In the genomic region with DNA sequence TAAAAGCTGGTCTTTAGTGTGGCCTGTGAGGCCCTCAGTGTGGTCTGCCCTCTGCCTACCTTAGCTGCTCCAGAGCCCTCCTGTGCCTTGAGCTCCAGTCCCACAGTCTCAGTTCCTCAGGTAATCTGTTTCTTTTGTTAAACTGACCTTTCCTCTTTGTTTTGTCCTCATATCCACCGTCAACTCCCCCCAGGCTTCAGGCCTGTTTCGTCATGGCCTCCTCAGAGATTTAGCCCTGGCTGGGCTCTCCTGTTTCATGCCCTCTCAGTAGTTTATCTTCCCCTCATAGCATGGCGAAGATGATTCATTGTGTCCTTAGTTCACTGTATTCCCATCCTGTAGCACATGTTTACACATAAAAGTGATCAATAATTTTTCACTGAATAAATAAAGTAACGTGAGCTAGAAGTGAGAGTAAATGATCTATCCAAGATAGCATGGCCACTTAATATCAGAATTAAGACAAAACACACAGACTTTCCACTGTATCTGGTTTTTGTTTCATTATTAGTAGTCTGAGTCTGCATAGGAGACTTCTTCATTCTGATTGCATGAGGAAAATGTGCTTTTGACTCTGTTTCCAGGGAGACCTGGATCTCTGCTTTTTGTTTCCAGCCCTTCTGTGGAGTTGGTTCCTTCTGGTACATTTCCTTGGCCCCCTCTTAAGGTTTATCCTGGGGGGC, we compare ENCODE assay signal across 12 cellular contexts.
DNase-seq lines count a peak whose midpoint lies in the region; ATAC-seq and TF ChIP-seq lines count a peak whose summit lies in the region.
"Had no signal": no experiment of that assay in that cellular context is flagged by ENCODE, and none has a peak within 500 bp of the region (broad histone marks: within the 10 kb centered on the region; RNA-seq: fewer than 3 reads in every experiment).

No MANE protein-coding gene starts in this region.

- no peak for TF ChIP-seq CTCF in Caco-2 (IDR thresholded peaks at IDR 0.05; ENCODE audit: insufficient read depth in 1 of 2, low read depth in 1 of 2, low read length in 1 of 2, severe bottlenecking in 1 of 2, unreplicated experiment in 1 of 2)
- no peak for TF ChIP-seq CTCF in choroid plexus epithelial cell (conservative IDR thresholded peaks at IDR 0.05; ENCODE audit: low read depth, low read length)
- no peak for TF ChIP-seq CTCF in dorsolateral prefrontal cortex (IDR thresholded peaks at IDR 0.05 in 54 of 56, conservative IDR thresholded peaks at IDR 0.05 in 2 of 56; ENCODE audit: low read depth in 1 of 56, partially characterized antibody in 56 of 56)

- no peaks in the 10 kb centered on the region for H3K36me3 ChIP-seq in Caco-2 (ENCODE audit: control insufficient read depth, insufficient read depth, low read length)

- H3K36me3 Mint-ChIP-seq in Caco-2 (ENCODE audit: insufficient read depth, unreplicated experiment): peaks cover 6% of the 10 kb centered on the region
- H3K36me3 Mint-ChIP-seq: naive B cell had no signal

- CTCF ChIA-PET in Caco-2 (lab: Charles Lee): no interaction called here

- H3K9me3 ChIP-seq in Caco-2: no peaks in the 10 kb centered on the region

- POLR2A ChIA-PET in Caco-2 (lab: Charles Lee): interaction anchor here (0.7 kb wide), 1 partner anchor 204 kb away, joined by 3 read pairs; no protein-coding TSS in a partner anchor

- H3K4me1 ChIP-seq in Caco-2: peaks cover 7% of the 10 kb centered on the region

- no peaks in the 10 kb centered on the region for H3K27me3 ChIP-seq in Caco-2 (replicated peaks; ENCODE audit: control insufficient read depth, insufficient read depth, low read length)
- H3K27me3 ChIP-seq in dorsolateral prefrontal cortex: no peaks in the 10 kb centered on the region
- H3K27me3 ChIP-seq: BLaER1 treated with 17β-estradiol and CSF1 and Interleukin-3, amounts not matched to agents 10 nM and 100 nM had no signal

- ATAC-seq in GM19351 (IDR thresholded peaks at IDR 0.05; ENCODE audit: unreplicated experiment): peak; percentile 97
- peak; percentile 89 for ATAC-seq in HG02970 (IDR thresholded peaks at IDR 0.05; ENCODE audit: low FRiP score, unreplicated experiment)
- ATAC-seq in sciatic nerve: no peak
- ATAC-seq: PC-3 had no signal

- no peak overlapping the region for H3K27ac ChIP-seq in dorsolateral prefrontal cortex
- H3K27ac ChIP-seq: BLaER1 treated with 17β-estradiol and CSF1 and Interleukin-3, amounts not matched to agents 10 nM and 100 nM had no signal

- intact Hi-C loops in Caco-2 (cut with micrococcal nuclease; ENCODE audit: unreplicated experiment) (no loop called here), sciatic nerve (cut with DNase I) (no loop called here), dorsolateral prefrontal cortex (cut with DNase I) (no loop called here)

- no peak overlapping the region for H3K4me3 Mint-ChIP-seq in Caco-2 (ENCODE audit: unreplicated experiment)
- H3K4me3 Mint-ChIP-seq: naive B cell had no signal

- H3K27me3 Mint-ChIP-seq in Caco-2 (ENCODE audit: insufficient read depth, unreplicated experiment): no peaks in the 10 kb centered on the region
- H3K27me3 Mint-ChIP-seq: naive B cell had no signal

- no peak overlapping the region for H3K4me3 ChIP-seq in Caco-2 (ENCODE audit: low read depth, low read length)
- no peak overlapping the region for H3K4me3 ChIP-seq in choroid plexus epithelial cell (ENCODE audit: low read depth, low read length)
- H3K4me3 ChIP-seq in dorsolateral prefrontal cortex: no peak overlapping the region
- H3K4me3 ChIP-seq: BLaER1 treated with 17β-estradiol and CSF1 and Interleukin-3, amounts not matched to agents 10 nM and 100 nM had no signal

- no peaks in the 10 kb centered on the region for H3K9me3 Mint-ChIP-seq in Caco-2 (ENCODE audit: unreplicated experiment)

- peaks cover 20% of the 10 kb centered on the region for H3K4me1 Mint-ChIP-seq in Caco-2 (ENCODE audit: low read depth, unreplicated experiment)
- H3K4me1 Mint-ChIP-seq: naive B cell had no signal

- BruUV-seq in Caco-2 (replicated peaks; lab: Mats Ljungman, UMichigan): no TSS peak

- H3K27ac Mint-ChIP-seq in Caco-2 (ENCODE audit: unreplicated experiment): peak overlapping the region; percentile 34

- DNase-seq in Caco-2 (peak in 1 of 2 experiments; percentile 12), choroid plexus epithelial cell (ENCODE audit: low read depth) (peak; percentile 21), RPMI8226 (no peak), sciatic nerve (ENCODE audit: low spot score) (no peak), NCI-H2227 treated with DMSO at 0.1 percent for 48 hours (lab: John Stamatoyannopoulos, UW) (no peak), dorsolateral prefrontal cortex (no peak)
- DNase-seq: activated T-cell treated with anti-CD3 and anti-CD28 coated beads, Interleukin-2, amount 50 U/mL, for 48 hours; naive B cell; PC-3 had no signal
